Comparison of ENCODE assay signal across 13 cellular contexts in genomic region chr10:102758226-102758932, GRCh38. TPM values are rescaled to one million over a fixed set of nuclear protein-coding genes. Genes with fewer than 3 reads are reported as not detected.
DNase-seq lines count a peak whose midpoint lies in the region; ATAC-seq and TF ChIP-seq lines count a peak whose summit lies in the region.
"Had no signal": no experiment of that assay in that cellular context is flagged by ENCODE, and none has a peak within 500 bp of the region (broad histone marks: within the 10 kb centered on the region; RNA-seq: fewer than 3 reads in every experiment).

No MANE protein-coding gene starts in this region.

- H3K9me3 ChIP-seq in right atrium auricular region (no peaks in the 10 kb centered on the region), ectodermal cell (ENCODE audit: control insufficient read depth, low read length) (no peaks in the 10 kb centered on the region), parathyroid adenoma (ENCODE audit: control insufficient read depth, low read length) (no peaks in the 10 kb centered on the region), vagina (no peaks in the 10 kb centered on the region)
- H3K9me3 ChIP-seq: BE2C, left lung had no signal

- no peak overlapping the region for H2AFZ ChIP-seq in parathyroid adenoma

- H3K4me2 ChIP-seq in parathyroid adenoma (ENCODE audit: low read length) = peak overlapping the region; percentile 53

- TF ChIP-seq CTCF in right atrium auricular region (IDR thresholded peaks at IDR 0.05) (no peak), parathyroid adenoma (IDR thresholded peaks at IDR 0.05) (no peak), vagina (IDR thresholded peaks at IDR 0.05) (no peak)

- no peak for DNase-seq in right atrium auricular region (ENCODE audit: low spot score)
- DNase-seq in Right ventricle myocardium superior = no peak
- DNase-seq in vagina (ENCODE audit: extremely low spot score in 2 of 2) = no peak
- DNase-seq in COR-L47 (lab: John Stamatoyannopoulos, UW) = no peak
- DNase-seq in GOT3 (lab: John Stamatoyannopoulos, UW) = no peak
- DNase-seq: BE2C, left lung, NCI-H1436 treated with DMSO at 0.1 percent for 48 hours, NCI-H774 had no signal

- H3K4me3 ChIP-seq in right atrium auricular region (no peak overlapping the region), ectodermal cell (ENCODE audit: insufficient read depth, low read depth, low read length) (no peak overlapping the region), parathyroid adenoma (ENCODE audit: low read depth, low read length) (no peak overlapping the region), vagina (peak overlapping the region in 1 of 2 donors; percentile 30)
- H3K4me3 ChIP-seq: left lung, skin epidermis had no signal

- H3K79me2 ChIP-seq in parathyroid adenoma = peaks cover 62% of the 10 kb centered on the region

- TF ChIP-seq POLR2A in vagina (IDR thresholded peaks at IDR 0.05) = no peak

- intact Hi-C loops in Right ventricle myocardium superior (cut with DNase I) = no loop called here
- intact Hi-C loops in vagina (cut with DNase I) = no loop called here

- H3K9ac ChIP-seq in parathyroid adenoma = no peak overlapping the region

- H3K36me3 ChIP-seq in right atrium auricular region (no peaks in the 10 kb centered on the region), ectodermal cell (ENCODE audit: control insufficient read depth, insufficient read depth, low read length) (no peaks in the 10 kb centered on the region), parathyroid adenoma (ENCODE audit: control insufficient read depth, insufficient read depth, low read length) (no peaks in the 10 kb centered on the region), vagina (no peaks in the 10 kb centered on the region)
- H3K36me3 ChIP-seq: BE2C, left lung had no signal

- ATAC-seq in Right ventricle myocardium superior (ENCODE audit: poor library complexity) = no peak
- no peak for ATAC-seq in HG03457 (IDR thresholded peaks at IDR 0.05; ENCODE audit: unreplicated experiment)
- ATAC-seq: left lung had no signal

- WGBS in ectodermal cell, 2 experiments = 84 to 85% methylated on average over 9 of the region's 9 CpGs

- H3K27ac ChIP-seq in right atrium auricular region = peak overlapping the region; percentile 63 to 70
- H3K27ac ChIP-seq in ectodermal cell (ENCODE audit: insufficient read depth, low read depth, low read length, poor library complexity, severe bottlenecking) = peak overlapping the region; percentile 13
- H3K27ac ChIP-seq in parathyroid adenoma = peak overlapping the region; percentile 92
- peak overlapping the region; percentile 81 for H3K27ac ChIP-seq in vagina

- H3K4me1 ChIP-seq in right atrium auricular region = peaks cover 0 to 38% of the 10 kb centered on the region in 2 donors
- no peaks in the 10 kb centered on the region for H3K4me1 ChIP-seq in ectodermal cell (ENCODE audit: control insufficient read depth, insufficient read depth, low read length)
- H3K4me1 ChIP-seq in parathyroid adenoma = peaks cover 28% of the 10 kb centered on the region
- H3K4me1 ChIP-seq in vagina = peaks cover 57% of the 10 kb centered on the region

- H3K27me3 ChIP-seq in right atrium auricular region = no peaks in the 10 kb centered on the region
- H3K27me3 ChIP-seq in ectodermal cell (ENCODE audit: control insufficient read depth, insufficient read depth, low read length, poor library complexity, severe bottlenecking) = no peaks in the 10 kb centered on the region
- H3K27me3 ChIP-seq in parathyroid adenoma (ENCODE audit: control insufficient read depth, insufficient read depth, low read length) = no peaks in the 10 kb centered on the region
- H3K27me3 ChIP-seq in vagina = no peaks in the 10 kb centered on the region
- H3K27me3 ChIP-seq: BE2C, left lung had no signal

RNA-seq across cellular contexts. Expression of gene WBP1L, which starts 14.6 kb away (rescaled TPM):
- total RNA-seq in right atrium auricular region = 10 to 100 TPM; 46.1 to 94.4 TPM
- total RNA-seq in Right ventricle myocardium superior = 19.7 TPM
- polyA plus RNA-seq in ectodermal cell (2013, experiment 1 of 4) = 31.7 TPM
- polyA plus RNA-seq in ectodermal cell (2013, experiment 2 of 4) = 37.3 TPM
- polyA plus RNA-seq in ectodermal cell (2013, experiment 3 of 4) = 23.9 TPM
- 28.6 TPM for polyA plus RNA-seq in ectodermal cell (2013, experiment 4 of 4)
- total RNA-seq in vagina = 80.8 TPM

RNA-seq across cellular contexts. Expression of gene SFXN2, which starts 43.9 kb away (rescaled TPM):
- 1 to 10 TPM in 1 of 2 donors, under 1 TPM in 1; 0.59 to 2.7 TPM for total RNA-seq in right atrium auricular region
- total RNA-seq in Right ventricle myocardium superior = 1.7 TPM
- 22.1 TPM for polyA plus RNA-seq in ectodermal cell (2013, experiment 1 of 4)
- polyA plus RNA-seq in ectodermal cell (2013, experiment 2 of 4) = 20.1 TPM
- 9.4 TPM for polyA plus RNA-seq in ectodermal cell (2013, experiment 3 of 4)
- 11.0 TPM for polyA plus RNA-seq in ectodermal cell (2013, experiment 4 of 4)
- total RNA-seq in vagina = 6.4 TPM

RNA-seq across cellular contexts. Expression of gene ARL3, which starts 44.2 kb away (rescaled TPM):
- total RNA-seq in right atrium auricular region = 1 to 10 TPM; 5.7 to 6.4 TPM
- total RNA-seq in Right ventricle myocardium superior = 14.1 TPM
- polyA plus RNA-seq in ectodermal cell (2013, experiment 1 of 4) = 33.9 TPM
- polyA plus RNA-seq in ectodermal cell (2013, experiment 2 of 4) = 36.4 TPM
- polyA plus RNA-seq in ectodermal cell (2013, experiment 3 of 4) = 32.3 TPM
- 36.7 TPM for polyA plus RNA-seq in ectodermal cell (2013, experiment 4 of 4)
- 7.4 TPM for total RNA-seq in vagina

Comparison
In these comparisons a context has a peak if more than half of its experiments do, and no peak if none do; other contexts are left out.
1. H3K27ac ChIP-seq: peak in every context shown above with its lines; median percentile 92 in parathyroid adenoma; 81 in vagina; 66 in right atrium auricular region; 13 in ectodermal cell.